Comparison of ENCODE assay signal across 8 cellular contexts in the genomic region with DNA sequence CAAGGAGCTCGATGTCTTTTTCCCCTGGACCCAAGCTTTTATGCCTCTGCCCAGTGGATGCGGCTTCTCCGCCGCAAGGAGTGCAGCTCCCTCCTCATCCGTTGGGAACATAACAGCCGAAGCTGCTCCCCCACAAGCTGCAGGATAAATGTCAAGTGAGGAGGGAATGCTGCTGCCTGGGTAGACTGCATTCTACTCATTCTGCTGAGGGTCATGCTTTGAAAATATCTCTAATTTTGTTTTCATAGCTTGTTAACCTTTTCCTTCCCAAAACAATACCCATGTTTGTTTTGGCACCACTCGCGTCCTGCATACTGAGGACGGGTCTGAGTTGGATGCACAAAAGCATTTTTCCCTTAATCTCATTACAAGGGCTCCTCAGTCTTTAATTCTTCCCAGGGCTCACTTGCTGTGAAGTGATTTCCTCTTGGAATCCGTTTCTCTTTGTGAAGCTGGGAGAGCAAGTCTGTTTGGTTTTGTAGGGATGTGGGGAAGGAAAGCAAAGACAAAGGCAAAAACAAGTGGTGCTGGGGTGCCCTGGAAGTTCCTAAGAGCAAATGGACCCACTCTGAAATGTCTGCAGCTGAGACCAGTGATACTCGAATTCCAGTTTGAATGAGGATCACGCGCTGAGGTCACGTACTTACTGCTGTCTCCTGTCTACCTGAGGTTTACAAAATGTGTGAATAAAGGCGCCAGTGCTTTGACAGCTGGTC.
DNase-seq lines count a peak whose midpoint lies in the region; TF ChIP-seq lines count a peak whose summit lies in the region.

No MANE protein-coding gene starts in this region.

- H3K27ac ChIP-seq in ACC112 (ENCODE audit: low read depth, low read length) (no peak overlapping the region), cingulate gyrus (ENCODE audit: low read depth, low read length) (peak overlapping the region; percentile 35), mesodermal cell (ENCODE audit: low read depth, low read length, severe bottlenecking) (peak overlapping the region; percentile 81), RWPE1 (no peak overlapping the region)

- CTCF ChIA-PET in RWPE1 (lab: Yijun Ruan, JAX): interaction anchor here (0.7 to 1.4 kb wide), 2 partner anchors 9 to 340 kb away, joined by 3 read pairs; no protein-coding TSS in a partner anchor

- H3K36me3 ChIP-seq in ACC112 (ENCODE audit: insufficient read depth, low read length) (no peaks in the 10 kb centered on the region), mesodermal cell (ENCODE audit: control insufficient read depth, insufficient read depth, low read length) (no peaks in the 10 kb centered on the region)

- H3K9me3 ChIP-seq in mesodermal cell (ENCODE audit: control insufficient read depth, low read length): no peaks in the 10 kb centered on the region

- 24 to 44% methylated on average over 12 to 15 of the region's 15 CpGs for WGBS in mesodermal cell (ENCODE audit: insufficient coverage in 2 of 2), 2 experiments

- TF ChIP-seq CTCF in RWPE1 (conservative IDR thresholded peaks at IDR 0.05; ENCODE audit: low read depth): no peak

- peak overlapping the region; percentile 84 for H2AFZ ChIP-seq in ACC112 (ENCODE audit: low read length, unreplicated experiment)

- no peaks in the 10 kb centered on the region for H3K79me2 ChIP-seq in ACC112 (ENCODE audit: control insufficient read depth, insufficient read depth, low read length, unreplicated experiment)

- peak; percentile 19 for DNase-seq in NCI-H2107 (lab: John Stamatoyannopoulos, UW)
- DNase-seq in RWPE1 (ENCODE audit: low spot score): no peak
- DNase-seq in activated effector memory CD4-positive, alpha-beta T cell treated with anti-CD3 and anti-CD28 coated beads, Interleukin-2, amount 50 U/mL, for 16 hours: no peak
- DNase-seq in RPMI8226: no peak
- DNase-seq in NCI-H526 (lab: John Stamatoyannopoulos, UW): no peak

- POLR2A ChIA-PET in RWPE1 (lab: Yijun Ruan, JAX; ENCODE audit: low non-redundant PET): no interaction called here

- peak overlapping the region; percentile 41 for H3K4me3 ChIP-seq in ACC112 (ENCODE audit: low read depth, low read length)
- no peak overlapping the region for H3K4me3 ChIP-seq in mesodermal cell (ENCODE audit: extremely low read depth, insufficient read depth, low read length, poor library complexity, severe bottlenecking)

- no peaks in the 10 kb centered on the region for H3K27me3 ChIP-seq in ACC112 (ENCODE audit: insufficient read depth, low read length)

- H3K4me1 ChIP-seq in ACC112 (ENCODE audit: control insufficient read depth, insufficient read depth, low read length, unreplicated experiment) (peaks cover 19% of the 10 kb centered on the region), mesodermal cell (ENCODE audit: control insufficient read depth, insufficient read depth, low read length, poor library complexity, severe bottlenecking) (peaks cover 60% of the 10 kb centered on the region)

Comparison
In these comparisons a context has a peak if more than half of its experiments do, and no peak if none do; other contexts are left out.
1. H3K27ac ChIP-seq: peak in cingulate gyrus (single experiment) and mesodermal cell (single experiment); none in ACC112 (single experiment) and RWPE1 (single experiment).